In the genomic region with DNA sequence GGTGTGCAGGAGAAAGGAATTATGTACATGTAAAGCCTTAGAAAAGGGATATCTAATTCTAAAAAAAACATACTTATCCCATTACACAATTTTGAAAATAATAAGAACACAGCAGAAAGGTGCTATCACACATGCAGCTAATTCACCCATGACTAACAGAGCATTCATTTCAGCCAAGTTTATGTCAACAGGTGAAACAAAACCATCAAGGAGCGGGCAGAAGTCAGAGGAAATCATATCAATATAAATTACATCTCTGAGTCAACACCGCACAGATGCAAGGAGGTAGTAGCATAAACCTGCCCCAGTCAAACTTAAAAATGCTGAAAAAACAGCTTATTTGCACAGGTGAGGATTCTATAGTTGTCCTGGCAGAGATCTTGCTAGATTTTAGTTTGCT, we compare ENCODE assay signal across 2 cellular contexts.
TF ChIP-seq lines count a peak whose summit lies in the region.

No MANE protein-coding gene starts in this region.

TF ChIP-seq in SK-N-SH treated with all-trans-retinoic acid at 6 μM for 48 hours, 23 proteins besides CTCF, POLR2A, EP300 and RAD21 (continued from another document):
- no peak for TF ChIP-seq ZC3H10 (CRISPR knock-in tag; IDR thresholded peaks at IDR 0.05)
- no peak for TF ChIP-seq TCF4 (CRISPR knock-in tag; IDR thresholded peaks at IDR 0.05; ENCODE audit: borderline replicate concordance)
- peak; percentile 21 for TF ChIP-seq ISL1 (CRISPR knock-in tag; IDR thresholded peaks at IDR 0.05)

TF ChIP-seq in SK-N-SH, 30 proteins besides CTCF, POLR2A, EP300 and RAD21:
- TF ChIP-seq, protein P1, sequence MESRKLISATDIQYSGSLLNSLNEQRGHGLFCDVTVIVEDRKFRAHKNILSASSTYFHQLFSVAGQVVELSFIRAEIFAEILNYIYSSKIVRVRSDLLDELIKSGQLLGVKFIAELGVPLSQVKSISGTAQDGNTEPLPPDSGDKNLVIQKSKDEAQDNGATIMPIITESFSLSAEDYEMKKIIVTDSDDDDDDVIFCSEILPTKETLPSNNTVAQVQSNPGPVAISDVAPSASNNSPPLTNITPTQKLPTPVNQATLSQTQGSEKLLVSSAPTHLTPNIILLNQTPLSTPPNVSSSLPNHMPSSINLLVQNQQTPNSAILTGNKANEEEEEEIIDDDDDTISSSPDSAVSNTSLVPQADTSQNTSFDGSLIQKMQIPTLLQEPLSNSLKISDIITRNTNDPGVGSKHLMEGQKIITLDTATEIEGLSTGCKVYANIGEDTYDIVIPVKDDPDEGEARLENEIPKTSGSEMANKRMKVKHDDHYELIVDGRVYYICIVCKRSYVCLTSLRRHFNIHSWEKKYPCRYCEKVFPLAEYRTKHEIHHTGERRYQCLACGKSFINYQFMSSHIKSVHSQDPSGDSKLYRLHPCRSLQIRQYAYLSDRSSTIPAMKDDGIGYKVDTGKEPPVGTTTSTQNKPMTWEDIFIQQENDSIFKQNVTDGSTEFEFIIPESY (IDR thresholded peaks at IDR 0.05; ENCODE audit: borderline replicate concordance, low read depth), result no peak
- TF ChIP-seq, protein P2, sequence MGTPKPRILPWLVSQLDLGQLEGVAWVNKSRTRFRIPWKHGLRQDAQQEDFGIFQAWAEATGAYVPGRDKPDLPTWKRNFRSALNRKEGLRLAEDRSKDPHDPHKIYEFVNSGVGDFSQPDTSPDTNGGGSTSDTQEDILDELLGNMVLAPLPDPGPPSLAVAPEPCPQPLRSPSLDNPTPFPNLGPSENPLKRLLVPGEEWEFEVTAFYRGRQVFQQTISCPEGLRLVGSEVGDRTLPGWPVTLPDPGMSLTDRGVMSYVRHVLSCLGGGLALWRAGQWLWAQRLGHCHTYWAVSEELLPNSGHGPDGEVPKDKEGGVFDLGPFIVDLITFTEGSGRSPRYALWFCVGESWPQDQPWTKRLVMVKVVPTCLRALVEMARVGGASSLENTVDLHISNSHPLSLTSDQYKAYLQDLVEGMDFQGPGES (IDR thresholded peaks at IDR 0.05; ENCODE audit: low read depth, low read length), result no peak
- TF ChIP-seq, protein P3, sequence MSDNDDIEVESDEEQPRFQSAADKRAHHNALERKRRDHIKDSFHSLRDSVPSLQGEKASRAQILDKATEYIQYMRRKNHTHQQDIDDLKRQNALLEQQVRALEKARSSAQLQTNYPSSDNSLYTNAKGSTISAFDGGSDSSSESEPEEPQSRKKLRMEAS (IDR thresholded peaks at IDR 0.05; ENCODE audit: low read depth), result no peak
- TF ChIP-seq CHD2 (IDR thresholded peaks at IDR 0.05; ENCODE audit: low read length, partially characterized antibody), result no peak
- TF ChIP-seq JUND (IDR thresholded peaks at IDR 0.05), result no peak
- no peak for TF ChIP-seq FOXM1 (IDR thresholded peaks at IDR 0.05; ENCODE audit: low read depth)
- TF ChIP-seq, protein P4, sequence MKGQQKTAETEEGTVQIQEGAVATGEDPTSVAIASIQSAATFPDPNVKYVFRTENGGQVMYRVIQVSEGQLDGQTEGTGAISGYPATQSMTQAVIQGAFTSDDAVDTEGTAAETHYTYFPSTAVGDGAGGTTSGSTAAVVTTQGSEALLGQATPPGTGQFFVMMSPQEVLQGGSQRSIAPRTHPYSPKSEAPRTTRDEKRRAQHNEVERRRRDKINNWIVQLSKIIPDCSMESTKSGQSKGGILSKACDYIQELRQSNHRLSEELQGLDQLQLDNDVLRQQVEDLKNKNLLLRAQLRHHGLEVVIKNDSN (IDR thresholded peaks at IDR 0.05; ENCODE audit: borderline replicate concordance, low read depth), result no peak
- TF ChIP-seq, protein P5, sequence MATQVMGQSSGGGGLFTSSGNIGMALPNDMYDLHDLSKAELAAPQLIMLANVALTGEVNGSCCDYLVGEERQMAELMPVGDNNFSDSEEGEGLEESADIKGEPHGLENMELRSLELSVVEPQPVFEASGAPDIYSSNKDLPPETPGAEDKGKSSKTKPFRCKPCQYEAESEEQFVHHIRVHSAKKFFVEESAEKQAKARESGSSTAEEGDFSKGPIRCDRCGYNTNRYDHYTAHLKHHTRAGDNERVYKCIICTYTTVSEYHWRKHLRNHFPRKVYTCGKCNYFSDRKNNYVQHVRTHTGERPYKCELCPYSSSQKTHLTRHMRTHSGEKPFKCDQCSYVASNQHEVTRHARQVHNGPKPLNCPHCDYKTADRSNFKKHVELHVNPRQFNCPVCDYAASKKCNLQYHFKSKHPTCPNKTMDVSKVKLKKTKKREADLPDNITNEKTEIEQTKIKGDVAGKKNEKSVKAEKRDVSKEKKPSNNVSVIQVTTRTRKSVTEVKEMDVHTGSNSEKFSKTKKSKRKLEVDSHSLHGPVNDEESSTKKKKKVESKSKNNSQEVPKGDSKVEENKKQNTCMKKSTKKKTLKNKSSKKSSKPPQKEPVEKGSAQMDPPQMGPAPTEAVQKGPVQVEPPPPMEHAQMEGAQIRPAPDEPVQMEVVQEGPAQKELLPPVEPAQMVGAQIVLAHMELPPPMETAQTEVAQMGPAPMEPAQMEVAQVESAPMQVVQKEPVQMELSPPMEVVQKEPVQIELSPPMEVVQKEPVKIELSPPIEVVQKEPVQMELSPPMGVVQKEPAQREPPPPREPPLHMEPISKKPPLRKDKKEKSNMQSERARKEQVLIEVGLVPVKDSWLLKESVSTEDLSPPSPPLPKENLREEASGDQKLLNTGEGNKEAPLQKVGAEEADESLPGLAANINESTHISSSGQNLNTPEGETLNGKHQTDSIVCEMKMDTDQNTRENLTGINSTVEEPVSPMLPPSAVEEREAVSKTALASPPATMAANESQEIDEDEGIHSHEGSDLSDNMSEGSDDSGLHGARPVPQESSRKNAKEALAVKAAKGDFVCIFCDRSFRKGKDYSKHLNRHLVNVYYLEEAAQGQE (IDR thresholded peaks at IDR 0.05; ENCODE audit: low read depth, low read length), result no peak
- no peak for TF ChIP-seq ELF1 (IDR thresholded peaks at IDR 0.05)
- TF ChIP-seq TCF12 (IDR thresholded peaks at IDR 0.05), result no peak
